In the genomic region with DNA sequence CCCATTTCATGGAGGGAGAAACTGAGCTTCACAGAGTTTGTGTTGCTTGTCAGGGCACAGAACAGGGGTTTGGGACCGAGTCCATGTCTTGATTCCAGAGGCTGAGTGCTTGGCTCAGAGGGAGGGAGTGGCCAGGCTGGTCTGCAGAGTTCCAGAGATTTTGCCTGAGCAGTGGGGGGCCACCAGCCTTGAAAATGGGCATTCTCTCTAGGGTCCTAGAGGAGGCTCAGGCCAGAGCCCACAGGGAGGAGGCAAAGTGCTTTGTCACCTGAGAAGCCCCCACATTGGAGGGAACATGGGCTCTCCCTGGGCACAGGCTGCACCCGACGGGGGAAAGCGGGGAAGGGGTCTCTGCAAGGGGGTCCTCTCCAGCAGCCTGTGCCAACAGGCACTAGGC, we compare ENCODE assay signal across 18 cellular contexts. TPM values are rescaled to one million over a fixed set of nuclear protein-coding genes. Genes with fewer than 3 reads are reported as not detected.
"Had no signal": no experiment of that assay in that cellular context is flagged by ENCODE, and none has a peak within 500 bp of the region (broad histone marks: within the 10 kb centered on the region; RNA-seq: fewer than 3 reads in every experiment).

No MANE protein-coding gene starts in this region.

- H3K27me3 ChIP-seq: esophagus squamous epithelium, gastroesophageal sphincter, neutrophil, sigmoid colon had no signal

- H3K27ac ChIP-seq: gastroesophageal sphincter, neutrophil, sigmoid colon had no signal

- H3K4me1 Mint-ChIP-seq: stimulated activated naive CD8-positive, alpha-beta T cell treated with anti-CD3 and anti-CD28 coated beads, Interleukin-15, amount 100 ng/mL, for 72 hours had no signal

- H3K9me3 Mint-ChIP-seq: dendritic cell treated with granulocyte-macrophage colony-stimulating factor and Interleukin-4, amounts not matched to agents 40 ng/mL and 50 ng/mL, for 4 days; stimulated activated naive B cell treated with anti-CD40 and anti-IgM and Interleukin-4, amounts not matched to agents 10 μg/mL and 1 μg/mL and 100 μg/mL, for 72 hours; stimulated activated naive CD8-positive, alpha-beta T cell treated with anti-CD3 and anti-CD28 coated beads, Interleukin-15, amount 100 ng/mL, for 72 hours had no signal

- H3K9me3 ChIP-seq: esophagus squamous epithelium, gastroesophageal sphincter, mucosa of descending colon had no signal

- H3K4me3 ChIP-seq: esophagus squamous epithelium, gastroesophageal sphincter, lung, mucosa of descending colon, sigmoid colon, skin epidermis had no signal

- DNase-seq: esophagus squamous epithelium; foreskin fibroblast; immature natural killer cell; left colon; left ventricle myocardium superior; mucosa of descending colon; naive thymus-derived CD8-positive, alpha-beta T cell; sigmoid colon; stimulated activated CD4-positive, alpha-beta T cell treated with anti-CD3 and anti-CD28 coated beads, Interleukin-2, amount 100 ng/mL, for 24 hours; stimulated activated CD4-positive, alpha-beta T cell treated with anti-CD3 and anti-CD28 coated beads, Interleukin-4, amount 100 ng/mL, for 4 hours; stimulated activated naive B cell treated with anti-CD40 and anti-IgM and Interleukin-4, amounts not matched to agents 10 μg/mL and 1 μg/mL and 100 μg/mL, for 72 hours; stimulated activated naive CD8-positive, alpha-beta T cell treated with anti-CD3 and anti-CD28 coated beads, Interleukin-15, amount 100 ng/mL, for 72 hours had no signal

- H3K36me3 Mint-ChIP-seq: immature natural killer cell; naive thymus-derived CD8-positive, alpha-beta T cell; stimulated activated naive B cell treated with anti-CD40 and anti-IgM and Interleukin-4, amounts not matched to agents 10 μg/mL and 1 μg/mL and 100 μg/mL, for 72 hours had no signal

- H3K36me3 ChIP-seq: esophagus squamous epithelium, gastroesophageal sphincter, neutrophil, sigmoid colon had no signal

- H3K27ac Mint-ChIP-seq: dendritic cell treated with granulocyte-macrophage colony-stimulating factor and Interleukin-4, amounts not matched to agents 40 ng/mL and 50 ng/mL, for 4 days; immature natural killer cell; naive thymus-derived CD8-positive, alpha-beta T cell; stimulated activated naive B cell treated with anti-CD40 and anti-IgM and Interleukin-4, amounts not matched to agents 10 μg/mL and 1 μg/mL and 100 μg/mL, for 72 hours; stimulated activated naive CD8-positive, alpha-beta T cell treated with anti-CD3 and anti-CD28 coated beads, Interleukin-15, amount 100 ng/mL, for 72 hours; type B pancreatic cell had no signal

- ATAC-seq: gastroesophageal sphincter; left colon; left ventricle myocardium superior; mucosa of descending colon; naive thymus-derived CD8-positive, alpha-beta T cell; stimulated activated naive B cell treated with anti-CD40 and anti-IgM and Interleukin-4, amounts not matched to agents 10 μg/mL and 1 μg/mL and 100 μg/mL, for 72 hours; stimulated activated naive CD8-positive, alpha-beta T cell treated with anti-CD3 and anti-CD28 coated beads, Interleukin-15, amount 100 ng/mL, for 72 hours had no signal

- H3K4me3 Mint-ChIP-seq: dendritic cell treated with granulocyte-macrophage colony-stimulating factor and Interleukin-4, amounts not matched to agents 40 ng/mL and 50 ng/mL, for 4 days; immature natural killer cell; naive thymus-derived CD8-positive, alpha-beta T cell; stimulated activated naive B cell treated with anti-CD40 and anti-IgM and Interleukin-4, amounts not matched to agents 10 μg/mL and 1 μg/mL and 100 μg/mL, for 72 hours; stimulated activated naive CD8-positive, alpha-beta T cell treated with anti-CD3 and anti-CD28 coated beads, Interleukin-15, amount 100 ng/mL, for 72 hours; type B pancreatic cell had no signal

- H3K27me3 Mint-ChIP-seq: dendritic cell treated with granulocyte-macrophage colony-stimulating factor and Interleukin-4, amounts not matched to agents 40 ng/mL and 50 ng/mL, for 4 days; stimulated activated naive B cell treated with anti-CD40 and anti-IgM and Interleukin-4, amounts not matched to agents 10 μg/mL and 1 μg/mL and 100 μg/mL, for 72 hours; stimulated activated naive CD8-positive, alpha-beta T cell treated with anti-CD3 and anti-CD28 coated beads, Interleukin-15, amount 100 ng/mL, for 72 hours; type B pancreatic cell had no signal

RNA-seq across cellular contexts. Expression of gene DOCK1, which starts 51.5 kb away (rescaled TPM):
- total RNA-seq: naive thymus-derived CD8-positive, alpha-beta T cell had no signal
- polyA plus RNA-seq: naive thymus-derived CD8-positive, alpha-beta T cell had no signal
